20 cellular contexts compared by ENCODE assay signal in genomic region chr5:139905401-139905800, GRCh38.
DNase-seq lines count a peak whose midpoint lies in the region; ATAC-seq and TF ChIP-seq lines count a peak whose summit lies in the region.
"Had no signal": no experiment of that assay in that cellular context is flagged by ENCODE, and none has a peak within 500 bp of the region (broad histone marks: within the 10 kb centered on the region; RNA-seq: fewer than 3 reads in every experiment).

No MANE protein-coding gene starts in this region.

- no peak overlapping the region for H3K27ac Mint-ChIP-seq in activated naive CD8-positive, alpha-beta T cell
- no peak overlapping the region for H3K27ac Mint-ChIP-seq in activated naive CD8-positive, alpha-beta T cell treated with anti-CD3 and anti-CD28 coated beads for 36 hours
- no peak overlapping the region for H3K27ac Mint-ChIP-seq in glutamatergic neuron (ENCODE audit: unreplicated experiment)
- no peak overlapping the region for H3K27ac Mint-ChIP-seq in nephron progenitor cell
- H3K27ac Mint-ChIP-seq: IgD-negative memory B cell; stimulated activated naive CD8-positive, alpha-beta T cell treated with anti-CD3 and anti-CD28 coated beads, Interleukin-15, Interleukin-2, amounts not matched to agents 100 ng/mL and 50 ng/mL, for 24 hours; T-helper 17 cell had no signal

- TF ChIP-seq POLR2A in testis (IDR thresholded peaks at IDR 0.05): no peak

- no peaks in the 10 kb centered on the region for H3K9me3 ChIP-seq in testis
- H3K9me3 ChIP-seq: esophagus squamous epithelium, neutrophil, Peyer's patch, tibial nerve had no signal

- WGBS in testis, 2 donors: 25 to 34% methylated on average over 5 to 6 of the region's 6 CpGs

- no peaks in the 10 kb centered on the region for H3K36me3 ChIP-seq in testis (ENCODE audit: low read depth, missing control alignments)
- H3K36me3 ChIP-seq: esophagus squamous epithelium, neutrophil, Peyer's patch, tibial nerve had no signal

- peaks cover 25% of the 10 kb centered on the region for H3K4me1 ChIP-seq in testis

- H3K27me3 Mint-ChIP-seq in activated naive CD8-positive, alpha-beta T cell: peaks cover 17% of the 10 kb centered on the region
- peaks cover 29% of the 10 kb centered on the region for H3K27me3 Mint-ChIP-seq in activated naive CD8-positive, alpha-beta T cell treated with anti-CD3 and anti-CD28 coated beads for 36 hours
- H3K27me3 Mint-ChIP-seq in glutamatergic neuron (ENCODE audit: unreplicated experiment): peaks cover 9% of the 10 kb centered on the region
- peaks cover 38% of the 10 kb centered on the region for H3K27me3 Mint-ChIP-seq in nephron progenitor cell (ENCODE audit: low read depth, poor library complexity)

- no peak overlapping the region for H3K4me3 ChIP-seq in testis

- TF ChIP-seq CTCF in glutamatergic neuron (IDR thresholded peaks at IDR 0.05; ENCODE audit: partially characterized antibody, unreplicated experiment) (no peak), nephron progenitor cell (IDR thresholded peaks at IDR 0.05) (no peak), testis (IDR thresholded peaks at IDR 0.05) (no peak)

- H3K4me1 Mint-ChIP-seq in activated naive CD8-positive, alpha-beta T cell (ENCODE audit: low read depth): peaks cover 4% of the 10 kb centered on the region
- H3K4me1 Mint-ChIP-seq in activated naive CD8-positive, alpha-beta T cell treated with anti-CD3 and anti-CD28 coated beads for 36 hours: no peaks in the 10 kb centered on the region
- H3K4me1 Mint-ChIP-seq in glutamatergic neuron (ENCODE audit: low read depth, unreplicated experiment): peaks cover 3% of the 10 kb centered on the region
- peaks cover 8% of the 10 kb centered on the region for H3K4me1 Mint-ChIP-seq in nephron progenitor cell

- DNase-seq in activated naive CD8-positive, alpha-beta T cell treated with anti-CD3 and anti-CD28 coated beads for 36 hours: no peak
- no peak for DNase-seq in glutamatergic neuron
- no peak for DNase-seq in nephron progenitor cell
- peak; percentile 74 for DNase-seq in testis
- no peak for DNase-seq in D341Med (ENCODE audit: low spot score)
- no peak for DNase-seq in NOMO-1 (lab: John Stamatoyannopoulos, UW; ENCODE audit: unreplicated experiment in 2 of 2)
- DNase-seq: activated CD4-positive, alpha-beta T cell treated with anti-CD3 and anti-CD28 coated beads, Interleukin-2, amount 50 U/mL, for 1 hour; esophagus squamous epithelium; stimulated activated CD4-positive, alpha-beta T cell treated with anti-CD3 and anti-CD28 coated beads, Interleukin-12 subunit alpha, Interleukin-12 subunit beta, amount 100 ng/mL, for 4 hours; stimulated activated CD4-positive, alpha-beta T cell treated with anti-CD3 and anti-CD28 coated beads, Interleukin-4, amount 100 ng/mL, for 4 hours; T-helper 17 cell had no signal

- H3K27ac ChIP-seq in testis: no peak overlapping the region
- H3K27ac ChIP-seq: 22Rv1, neutrophil, Peyer's patch, tibial nerve, VCaP had no signal

- peak overlapping the region; percentile 27 for H3K4me3 Mint-ChIP-seq in activated naive CD8-positive, alpha-beta T cell
- no peak overlapping the region for H3K4me3 Mint-ChIP-seq in activated naive CD8-positive, alpha-beta T cell treated with anti-CD3 and anti-CD28 coated beads for 36 hours
- H3K4me3 Mint-ChIP-seq in glutamatergic neuron (ENCODE audit: unreplicated experiment) (peak overlapping the region; percentile 64), nephron progenitor cell (peak overlapping the region; percentile 69)
- H3K4me3 Mint-ChIP-seq: stimulated activated naive CD8-positive, alpha-beta T cell treated with anti-CD3 and anti-CD28 coated beads, Interleukin-15, Interleukin-2, amounts not matched to agents 100 ng/mL and 50 ng/mL, for 24 hours had no signal

- no peaks in the 10 kb centered on the region for H3K36me3 Mint-ChIP-seq in activated naive CD8-positive, alpha-beta T cell
- H3K36me3 Mint-ChIP-seq in activated naive CD8-positive, alpha-beta T cell treated with anti-CD3 and anti-CD28 coated beads for 36 hours: no peaks in the 10 kb centered on the region
- H3K36me3 Mint-ChIP-seq in glutamatergic neuron (ENCODE audit: unreplicated experiment) (no peaks in the 10 kb centered on the region), nephron progenitor cell (ENCODE audit: low read depth) (no peaks in the 10 kb centered on the region)

- H3K27me3 ChIP-seq in testis: no peaks in the 10 kb centered on the region

- H3K9me3 Mint-ChIP-seq in activated naive CD8-positive, alpha-beta T cell (ENCODE audit: low read depth): no peaks in the 10 kb centered on the region
- no peaks in the 10 kb centered on the region for H3K9me3 Mint-ChIP-seq in activated naive CD8-positive, alpha-beta T cell treated with anti-CD3 and anti-CD28 coated beads for 36 hours
- H3K9me3 Mint-ChIP-seq in glutamatergic neuron (ENCODE audit: unreplicated experiment): no peaks in the 10 kb centered on the region
- H3K9me3 Mint-ChIP-seq in nephron progenitor cell: no peaks in the 10 kb centered on the region
- H3K9me3 Mint-ChIP-seq: IgD-negative memory B cell; stimulated activated naive CD8-positive, alpha-beta T cell treated with anti-CD3 and anti-CD28 coated beads, Interleukin-15, Interleukin-2, amounts not matched to agents 100 ng/mL and 50 ng/mL, for 24 hours had no signal

- intact Hi-C loops in testis (cut with DNase I; ENCODE audit: low total_unique reads): no loop called here

- no peak for ATAC-seq in GM21528 (IDR thresholded peaks at IDR 0.05; ENCODE audit: low FRiP score, unreplicated experiment)
- ATAC-seq: T-helper 17 cell had no signal
